In genomic region chr15:63466378-63467192, GRCh38 we compare ENCODE assay signal across 8 cellular contexts. TPM values are rescaled to one million over a fixed set of nuclear protein-coding genes. Genes with fewer than 3 reads are reported as not detected.
DNase-seq lines count a peak whose midpoint lies in the region; ATAC-seq, FAIRE-seq and TF ChIP-seq lines count a peak whose summit lies in the region.

No MANE protein-coding gene starts in this region.

- no peaks in the 10 kb centered on the region for H3K79me2 ChIP-seq in Karpas-422 (ENCODE audit: low read length)

- no peak overlapping the region for H3K9ac ChIP-seq in Karpas-422 (ENCODE audit: low read length)

- no peak overlapping the region for H3K4me3 Mint-ChIP-seq in activated naive CD8-positive, alpha-beta T cell treated with anti-CD3 and anti-CD28 coated beads for 36 hours

- H4K20me1 ChIP-seq in Karpas-422 (ENCODE audit: insufficient read depth, low read depth, low read length), result no peaks in the 10 kb centered on the region

- peaks cover 20% of the 10 kb centered on the region for H3K4me1 Mint-ChIP-seq in activated naive CD8-positive, alpha-beta T cell treated with anti-CD3 and anti-CD28 coated beads for 36 hours

- H3K9me3 ChIP-seq in Karpas-422 (ENCODE audit: low read length) (no peaks in the 10 kb centered on the region), cardiac muscle cell (ENCODE audit: low read depth) (no peaks in the 10 kb centered on the region)

- no peaks in the 10 kb centered on the region for H3K9me2 ChIP-seq in Karpas-422 (replicated peaks; ENCODE audit: insufficient read depth, low read length)

- no peaks in the 10 kb centered on the region for H3K27me3 Mint-ChIP-seq in activated naive CD8-positive, alpha-beta T cell treated with anti-CD3 and anti-CD28 coated beads for 36 hours

- no peaks in the 10 kb centered on the region for H3K36me3 ChIP-seq in Karpas-422 (ENCODE audit: insufficient read depth, low read length)
- no peaks in the 10 kb centered on the region for H3K36me3 ChIP-seq in cardiac muscle cell

- H3K4me3 ChIP-seq in Karpas-422 (ENCODE audit: low read length), result no peak overlapping the region
- H3K4me3 ChIP-seq in cardiac muscle cell, result no peak overlapping the region

- no peak for FAIRE-seq in RCC 7860 (lab: Jason Lieb, UNC)

- no peaks in the 10 kb centered on the region for H3K36me3 Mint-ChIP-seq in activated naive CD8-positive, alpha-beta T cell treated with anti-CD3 and anti-CD28 coated beads for 36 hours

- DNase-seq in AG20443 (ENCODE audit: low spot score) (peak; percentile 68), Karpas-422 (peak; percentile 81), RCC 7860 (ENCODE audit: low spot score) (peak; percentile 53), cardiac muscle cell (ENCODE audit: low read depth in 1 of 2, low spot score in 1 of 2) (peak; percentile 43 to 72), retina (peak; percentile 72), posterior vena cava (ENCODE audit: low spot score) (no peak)
- DNase-seq in activated naive CD8-positive, alpha-beta T cell treated with anti-CD3 and anti-CD28 coated beads for 36 hours, result peak; percentile 27

- intact Hi-C loops in posterior vena cava (cut with DNase I), result no loop called here

- H2AFZ ChIP-seq in Karpas-422 (ENCODE audit: low read length), result no peak overlapping the region

- H3K27ac Mint-ChIP-seq in activated naive CD8-positive, alpha-beta T cell treated with anti-CD3 and anti-CD28 coated beads for 36 hours, result no peak overlapping the region

- H3K4me2 ChIP-seq in Karpas-422 (ENCODE audit: low read depth, low read length, poor library complexity, severe bottlenecking), result no peak overlapping the region

- peak; percentile 87 for ATAC-seq in GM18517 (IDR thresholded peaks at IDR 0.05; ENCODE audit: unreplicated experiment)

- H3K4me1 ChIP-seq in Karpas-422 (ENCODE audit: low read length), result no peaks in the 10 kb centered on the region; the same call in 1 of the 2 replicates
- H3K4me1 ChIP-seq in cardiac muscle cell (ENCODE audit: low read depth), result no peaks in the 10 kb centered on the region

- peaks cover under 1% of the 10 kb centered on the region for H3K9me3 Mint-ChIP-seq in activated naive CD8-positive, alpha-beta T cell treated with anti-CD3 and anti-CD28 coated beads for 36 hours

- H3K27ac ChIP-seq in Karpas-422 (ENCODE audit: low read length) (no peak overlapping the region), cardiac muscle cell (no peak overlapping the region)

- TF ChIP-seq CTCF in cardiac muscle cell (IDR thresholded peaks at IDR 0.05; ENCODE audit: low read depth, low read length), result peak; percentile 58

- H3K27me3 ChIP-seq in Karpas-422 (ENCODE audit: low read length), result no peaks in the 10 kb centered on the region
- no peaks in the 10 kb centered on the region for H3K27me3 ChIP-seq in cardiac muscle cell

RNA-seq across cellular contexts. Expression of gene USP3, which starts 37.8 kb away (rescaled TPM):
- 15.4 and 16.8 TPM in 2 replicates for total RNA-seq in Karpas-422 (2014; rRNA removed; shearing (Covaris generic); ENCODE audit: low replicate concordance)
- 10 to 100 TPM; 42.2 to 46.0 TPM for total RNA-seq in activated naive CD8-positive, alpha-beta T cell treated with anti-CD3 and anti-CD28 coated beads for 36 hours
- total RNA-seq in cardiac muscle cell (23.8 and 26.0 TPM in 2 replicates), posterior vena cava (10 to 100 TPM; 40.3 to 41.8 TPM)
- polyA plus RNA-seq in cardiac muscle cell, result 20.2 and 25.9 TPM in 2 replicates
